In the genomic region with DNA sequence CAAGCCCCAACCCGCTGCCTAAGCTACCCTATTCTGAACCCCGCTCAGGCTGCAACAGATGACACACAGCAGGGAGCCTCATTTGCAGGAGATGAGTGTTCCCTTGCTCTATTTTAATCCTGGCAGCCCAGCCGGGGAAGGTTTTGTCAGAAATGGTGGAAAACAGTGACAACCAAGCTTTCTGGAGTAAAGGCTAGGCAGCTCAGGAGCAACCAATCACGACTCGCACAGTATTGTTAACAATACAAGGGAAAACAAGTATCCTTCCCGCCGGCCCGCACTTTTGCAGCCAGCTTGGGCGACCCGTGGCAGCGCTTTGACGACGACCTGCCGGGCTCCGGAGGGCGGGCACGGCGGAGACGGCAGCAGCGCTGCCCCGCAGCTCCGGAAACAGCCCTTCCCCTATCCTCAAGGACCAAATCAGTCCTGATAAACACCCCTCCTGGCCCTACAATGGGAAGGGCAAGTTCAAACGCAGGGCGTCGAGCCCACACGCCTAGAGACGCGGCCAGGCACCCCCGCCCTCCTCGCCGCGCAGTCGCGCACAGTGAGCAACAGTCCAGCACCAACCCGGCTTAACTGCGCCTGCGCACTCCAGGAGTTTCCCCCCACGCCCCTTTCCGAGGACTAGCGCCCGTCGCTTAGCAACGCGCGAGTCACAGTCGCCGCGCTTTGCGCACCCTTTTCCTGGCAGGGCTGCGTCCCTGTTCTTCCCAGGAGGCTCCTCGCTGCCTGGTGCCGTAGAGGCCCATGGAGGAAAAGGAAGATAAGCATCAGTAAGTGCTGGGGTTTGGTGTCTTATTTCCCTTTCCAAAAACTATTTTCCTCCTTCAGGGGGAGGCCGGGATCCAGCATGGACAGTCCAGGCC, we compare ENCODE assay signal across 8 cellular contexts.
DNase-seq lines count a peak whose midpoint lies in the region; ATAC-seq, FAIRE-seq and TF ChIP-seq lines count a peak whose summit lies in the region.

No MANE protein-coding gene starts in this region.

- H3K27me3 ChIP-seq in gastroesophageal sphincter (no peaks in the 10 kb centered on the region), neuronal stem cell (ENCODE audit: control insufficient read depth in 3 of 3, insufficient read depth in 3 of 3, low read depth in 1 of 3, low read length in 3 of 3) (peaks cover 0 to 9% (median 0%) of the 10 kb centered on the region in 3 experiments)

- peaks cover 3 to 19% (median 10%) of the 10 kb centered on the region in 3 donors for H3K4me1 ChIP-seq in gastroesophageal sphincter
- peaks cover 4 to 7% of the 10 kb centered on the region in 2 donors for H3K4me1 ChIP-seq in neuronal stem cell (ENCODE audit: control insufficient read depth in 2 of 2, insufficient read depth in 1 of 2, low read depth in 1 of 2, low read length in 2 of 2)

- H2BK5ac ChIP-seq in neuronal stem cell (ENCODE audit: low read length), result peak overlapping the region; percentile 46

- no peak overlapping the region for H3K4ac ChIP-seq in neuronal stem cell (ENCODE audit: low read length)

- H4K8ac ChIP-seq in neuronal stem cell (ENCODE audit: low read depth, low read length), result peak overlapping the region; percentile 45

- TF ChIP-seq EP300 in gastroesophageal sphincter (IDR thresholded peaks at IDR 0.05), result no peak

- WGBS in gastroesophageal sphincter (ENCODE audit: low coverage in 1 of 2), 2 donors, result 0 to 1% methylated on average over 1 to 23 of the region's 53 CpGs
- no CpG with 5 or more reads among the region's 53 CpGs for WGBS in neuronal stem cell (ENCODE audit: extremely low coverage in 2 of 2, insufficient read length in 2 of 2, insufficient replicate concordance in 1 of 2), 2 donors

- no peak overlapping the region for H2BK120ac ChIP-seq in neuronal stem cell (ENCODE audit: low read depth, low read length)

- H3K27ac ChIP-seq in SK-N-MC (no peak overlapping the region), gastroesophageal sphincter (peak overlapping the region; percentile 90 to 97 (median 93)), neuronal stem cell (replicated peaks; ENCODE audit: low read length) (peak overlapping the region; percentile 70)

- H2AFZ ChIP-seq in neuronal stem cell (ENCODE audit: low read length), result peak overlapping the region; percentile 96

- TF ChIP-seq CTCF in HFF-Myc (IDR thresholded peaks at IDR 0.05; ENCODE audit: low read depth, low read length, missing control alignments) (no peak), gastroesophageal sphincter (IDR thresholded peaks at IDR 0.05) (peak in 1 of 4 experiments; percentile 15)

- peak; percentile 97 for ATAC-seq in gastroesophageal sphincter

- no peaks in the 10 kb centered on the region for H3K79me1 ChIP-seq in neuronal stem cell (ENCODE audit: low read depth, low read length)

- H3K14ac ChIP-seq in neuronal stem cell (ENCODE audit: low read length), result no peak overlapping the region

- H2AK5ac ChIP-seq in neuronal stem cell (ENCODE audit: low read depth, low read length), result no peak overlapping the region

- DNase-seq in HFF-Myc (ENCODE audit: extremely low read depth, low read depth) (peak; percentile 94), MV-4-11 (lab: John Stamatoyannopoulos, UW) (peak; percentile 81), SK-N-MC (ENCODE audit: low read depth, low spot score) (peak; percentile 65), neuronal stem cell (ENCODE audit: low spot score) (peak; percentile 94), stromal cell of bone marrow (ENCODE audit: low read depth) (peak; percentile 94)
- DNase-seq in activated naive CD4-positive, alpha-beta T cell treated with anti-CD3 and anti-CD28 coated beads, Interleukin-2, amount 50 U/mL, for 16 hours, result peak; percentile 88

- peak; percentile 90 to 95 for TF ChIP-seq POLR2A in gastroesophageal sphincter (IDR thresholded peaks at IDR 0.05)

- peak overlapping the region; percentile 92 for H3K4me2 ChIP-seq in neuronal stem cell (ENCODE audit: insufficient read depth, low read length, poor library complexity, severe bottlenecking)

- H3K36me3 ChIP-seq in SK-N-MC (ENCODE audit: insufficient read depth, low read length), result no peaks in the 10 kb centered on the region
- H3K36me3 ChIP-seq in gastroesophageal sphincter, result no peaks in the 10 kb centered on the region
- H3K36me3 ChIP-seq in neuronal stem cell (replicated peaks in 1 of 2; ENCODE audit: control insufficient read depth in 2 of 2, insufficient read depth in 2 of 2, low read length in 2 of 2), result no peaks in the 10 kb centered on the region

- no peak overlapping the region for H4K91ac ChIP-seq in neuronal stem cell (ENCODE audit: low read depth, low read length, poor library complexity)

- H2BK15ac ChIP-seq in neuronal stem cell (ENCODE audit: low read length), result no peak overlapping the region

- H3K4me3 ChIP-seq in HFF-Myc (replicated peaks; ENCODE audit: low read depth, low read length), result peak overlapping the region; percentile 49
- peak overlapping the region; percentile 94 for H3K4me3 ChIP-seq in SK-N-MC
- peak overlapping the region; percentile 63 to 66 for H3K4me3 ChIP-seq in gastroesophageal sphincter
- peak overlapping the region; percentile 56 to 80 for H3K4me3 ChIP-seq in neuronal stem cell (ENCODE audit: low read length in 2 of 2)

- no peak overlapping the region for H2BK12ac ChIP-seq in neuronal stem cell (ENCODE audit: low read length)

- peak overlapping the region; percentile 56 for H3K23ac ChIP-seq in neuronal stem cell (ENCODE audit: low read depth, low read length, poor library complexity)

- H3K9ac ChIP-seq in SK-N-MC (ENCODE audit: insufficient read length) (peak overlapping the region; percentile 77), neuronal stem cell (ENCODE audit: low read depth, low read length, poor library complexity) (peak overlapping the region; percentile 81)

- peak overlapping the region; percentile 95 for H3K18ac ChIP-seq in neuronal stem cell (ENCODE audit: low read length)

- peak; percentile 88 for FAIRE-seq in G401.6 (lab: Jason Lieb, UNC)

- H3K9me3 ChIP-seq in SK-N-MC (ENCODE audit: low read depth, low read length), result no peaks in the 10 kb centered on the region
- peaks cover 0 to 2% (median 0%) of the 10 kb centered on the region in 3 donors for H3K9me3 ChIP-seq in gastroesophageal sphincter
- no peaks in the 10 kb centered on the region for H3K9me3 ChIP-seq in neuronal stem cell (replicated peaks in 1 of 2; ENCODE audit: control insufficient read depth in 2 of 2, insufficient read depth in 1 of 2, low read depth in 1 of 2, low read length in 2 of 2)
